In the genomic region with DNA sequence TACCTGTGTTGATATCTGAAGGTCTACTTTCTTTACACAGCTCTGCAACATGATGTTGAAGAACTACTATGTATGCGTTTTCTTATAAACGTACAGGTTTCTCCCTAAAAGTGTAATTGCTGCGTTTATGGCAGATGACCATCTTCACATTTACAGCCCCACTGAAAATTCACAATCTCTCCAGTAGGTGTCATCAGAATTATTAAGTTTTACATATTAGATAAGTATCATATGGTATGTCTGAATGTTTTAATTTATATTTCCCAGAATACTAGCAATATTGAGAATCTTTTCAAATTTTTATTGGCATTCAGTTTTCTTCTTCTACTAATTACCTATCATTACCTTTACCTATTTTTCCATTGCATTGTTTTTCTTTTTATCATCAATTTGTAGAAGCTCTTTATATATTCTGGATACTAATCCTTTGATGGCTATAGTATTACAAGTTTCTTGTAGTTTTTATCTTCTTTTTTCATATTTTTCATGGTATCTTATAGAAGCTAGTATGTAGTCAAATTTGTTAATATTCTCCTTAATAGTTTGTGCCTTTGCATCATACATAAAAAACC, we compare ENCODE assay signal across 9 cellular contexts.
DNase-seq lines count a peak whose midpoint lies in the region; ATAC-seq and TF ChIP-seq lines count a peak whose summit lies in the region.
"Had no signal": no experiment of that assay in that cellular context is flagged by ENCODE, and none has a peak within 500 bp of the region (broad histone marks: within the 10 kb centered on the region; RNA-seq: fewer than 3 reads in every experiment).

No MANE protein-coding gene starts in this region.

- H3K18ac ChIP-seq in mesendoderm (ENCODE audit: low read length) = no peak overlapping the region

- H3K27me3 ChIP-seq in PC-9 (ENCODE audit: insufficient read depth, low read depth) (no peaks in the 10 kb centered on the region), mesendoderm (ENCODE audit: insufficient read depth, low read length, poor library complexity) (no peaks in the 10 kb centered on the region)

- H3K79me2 ChIP-seq in PC-9 (ENCODE audit: low read depth) = no peaks in the 10 kb centered on the region
- H3K79me2 ChIP-seq in mesendoderm (ENCODE audit: control insufficient read depth, insufficient read depth, low read length) = no peaks in the 10 kb centered on the region

- no peaks in the 10 kb centered on the region for H3K79me1 ChIP-seq in mesendoderm (ENCODE audit: low read length)

- H3K36me3 ChIP-seq in PC-9 (ENCODE audit: low read depth) (no peaks in the 10 kb centered on the region), mesendoderm (ENCODE audit: control insufficient read depth, insufficient read depth, low read length) (no peaks in the 10 kb centered on the region)

- H3K4me1 ChIP-seq in PC-9 (replicated peaks; ENCODE audit: insufficient read depth) = no peaks in the 10 kb centered on the region
- H3K4me1 ChIP-seq in mesendoderm (ENCODE audit: control insufficient read depth, low read depth, low read length) = no peaks in the 10 kb centered on the region

- no CpG with 5 or more reads among the region's 3 CpGs for WGBS in mesendoderm (ENCODE audit: extremely low coverage, insufficient coverage, low lambda C conversion rate)

- H3K9me2 ChIP-seq in PC-9 (ENCODE audit: insufficient read depth) = no peaks in the 10 kb centered on the region

- no peak overlapping the region for H4K5ac ChIP-seq in mesendoderm (ENCODE audit: low read length)

- H4K20me1 ChIP-seq in PC-9 (ENCODE audit: insufficient read depth) = no peaks in the 10 kb centered on the region

- no peak overlapping the region for H3K9ac ChIP-seq in mesendoderm (ENCODE audit: low read length)

- no peak overlapping the region for H3K4ac ChIP-seq in mesendoderm (ENCODE audit: low read depth, low read length)

- BruUV-seq in PC-9 (replicated peaks; lab: Mats Ljungman, UMichigan) = no TSS peak

- TF ChIP-seq CTCF in 22Rv1 (IDR thresholded peaks at IDR 0.05) = peak; percentile 75
- TF ChIP-seq CTCF in GM12873 (IDR thresholded peaks at IDR 0.05; ENCODE audit: insufficient read depth, low read depth, low read length, missing control alignments) = peak; percentile 32
- TF ChIP-seq CTCF in PC-9 (conservative IDR thresholded peaks at IDR 0.05) = peak; percentile 82
- TF ChIP-seq CTCF in fibroblast of the aortic adventitia (IDR thresholded peaks at IDR 0.05; ENCODE audit: insufficient read depth, low read length) = peak; percentile 43

- no peak for ATAC-seq in GM21526 (IDR thresholded peaks at IDR 0.05; ENCODE audit: low FRiP score, unreplicated experiment)
- no peak for ATAC-seq in HG02852 (IDR thresholded peaks at IDR 0.05; ENCODE audit: unreplicated experiment)

- H2AFZ ChIP-seq in PC-9 = no peak overlapping the region

- H3K27ac ChIP-seq in 22Rv1 = no peak overlapping the region
- no peak overlapping the region for H3K27ac ChIP-seq in PC-9
- no peak overlapping the region for H3K27ac ChIP-seq in mesendoderm (ENCODE audit: low read depth, low read length)

- intact Hi-C loops in PC-9 (cut with micrococcal nuclease; ENCODE audit: unreplicated experiment) = loop anchor here (1.0 to 5.0 kb wide), 6 partner anchors 269 to 611 kb away; no protein-coding TSS in a partner anchor

- no peak overlapping the region for H2BK5ac ChIP-seq in mesendoderm (ENCODE audit: low read length)

- H3K4me3 ChIP-seq in PC-9 (no peak overlapping the region), fibroblast of the aortic adventitia (ENCODE audit: low read depth, low read length) (no peak overlapping the region), mesendoderm (ENCODE audit: low read length) (no peak overlapping the region)

- CTCF ChIA-PET in PC-9 (lab: Charles Lee) = interaction anchor here (1.5 kb wide), 1 partner anchor 325 kb away, joined by 4 read pairs; no protein-coding TSS in a partner anchor

- no peak overlapping the region for H2BK120ac ChIP-seq in mesendoderm (ENCODE audit: low read depth, low read length)

- POLR2A ChIA-PET in PC-9 (lab: Charles Lee; ENCODE audit: unreplicated experiment) = interaction anchor here (0.7 kb wide), 1 partner anchor 321 kb away, joined by 5 read pairs; no protein-coding TSS in a partner anchor

- H3F3A ChIP-seq in PC-9 (ENCODE audit: insufficient read depth, low read depth) = no peaks in the 10 kb centered on the region

- no peak overlapping the region for H2BK15ac ChIP-seq in mesendoderm (replicated peaks; ENCODE audit: low read depth)

- DNase-seq in PC-9 (no peak), fibroblast of the aortic adventitia (ENCODE audit: low read depth) (peak; percentile 56), mesendoderm (no peak)
- no peak for DNase-seq in stimulated activated CD4-positive, alpha-beta T cell treated with anti-CD3 and anti-CD28 coated beads, Interleukin-2, amount 100 ng/mL, for 24 hours
- DNase-seq: NK-92 treated with Interleukin-12 subunit alpha and Interleukin-12 subunit beta, amount 100 ng/mL, for 24 hours had no signal

- no peak overlapping the region for H4K8ac ChIP-seq in mesendoderm (ENCODE audit: low read depth, low read length)

- H3K56ac ChIP-seq in mesendoderm (ENCODE audit: low read length) = no peak overlapping the region

- H3K4me2 ChIP-seq in PC-9 = no peak overlapping the region
- no peak overlapping the region for H3K4me2 ChIP-seq in mesendoderm (ENCODE audit: low read length)

- no peak overlapping the region for H3K23ac ChIP-seq in mesendoderm (ENCODE audit: low read length)

- no peaks in the 10 kb centered on the region for H3K9me3 ChIP-seq in PC-9 (ENCODE audit: insufficient read depth, low read depth)

- no peak overlapping the region for H2AK5ac ChIP-seq in mesendoderm (ENCODE audit: low read length)

Comparison
In these comparisons a context has a peak if more than half of its experiments do, and no peak if none do; other contexts are left out.
1. CTCF ChIP-seq: peak in every context shown above with its lines; median percentile 82 in PC-9; 75 in 22Rv1; 43 in fibroblast of the aortic adventitia; 32 in GM12873.